18 cellular contexts compared by ENCODE assay signal in genomic region chr17:6508519-6509294, GRCh38. TPM values are rescaled to one million over a fixed set of nuclear protein-coding genes. Genes with fewer than 3 reads are reported as not detected.
DNase-seq lines count a peak whose midpoint lies in the region; ATAC-seq, FAIRE-seq and TF ChIP-seq lines count a peak whose summit lies in the region.
"Had no signal": no experiment of that assay in that cellular context is flagged by ENCODE, and none has a peak within 500 bp of the region (broad histone marks: within the 10 kb centered on the region; RNA-seq: fewer than 3 reads in every experiment).

No MANE protein-coding gene starts in this region.

- H3K9me3 ChIP-seq in BLaER1 (no peaks in the 10 kb centered on the region), H1 (ENCODE audit: insufficient read depth in 2 of 2, low read depth in 1 of 2, low read length in 1 of 2) (no peaks in the 10 kb centered on the region), neural progenitor cell (ENCODE audit: low read depth) (no peaks in the 10 kb centered on the region)
- H3K9me3 ChIP-seq: Caco-2 had no signal

- ATAC-seq in HG02970 (IDR thresholded peaks at IDR 0.05; ENCODE audit: low FRiP score, unreplicated experiment), result no peak
- ATAC-seq: stimulated activated effector memory CD8-positive, alpha-beta T cell treated with anti-CD3 and anti-CD28 coated beads, Interleukin-12 subunit alpha, Interleukin-12 subunit beta, amount 100 ng/mL, for 72 hours had no signal

- H3F3A ChIP-seq in neural progenitor cell (ENCODE audit: low read depth), result no peaks in the 10 kb centered on the region

- CTCF ChIA-PET in H1 (lab: Charles Lee; ENCODE audit: partially characterized antibody), result interaction anchor here (0.8 to 1.6 kb wide), 4 partner anchors 10 to 56 kb away, joined by 3 to 5 read pairs (median 4); no protein-coding TSS in a partner anchor

- no peak overlapping the region for H3K18ac ChIP-seq in H1 (ENCODE audit: extremely low read depth, low read length)

- peak overlapping the region; percentile 42 for H3K4me2 ChIP-seq in BLaER1
- no peak overlapping the region; a peak in 1 of 4 replicates for H3K4me2 ChIP-seq in H1 (ENCODE audit: insufficient read depth in 1 of 2, low read depth in 2 of 2, low read length in 2 of 2)
- H3K4me2 ChIP-seq in neural progenitor cell, result no peak overlapping the region

- 0 out of 2 replicates have a peak overlapping the region, but pooled peaks have one; percentile 65 for H2AK5ac ChIP-seq in H1 (ENCODE audit: low read depth, low read length)

- H3K4ac ChIP-seq in H1 (replicated peaks; ENCODE audit: insufficient read length, low read depth, low read length), result no peak overlapping the region

- TF ChIP-seq CTCF in H1 (IDR thresholded peaks at IDR 0.05; ENCODE audit: control extremely low read depth in 1 of 3, insufficient read depth in 1 of 3, low read depth in 1 of 3, low read length in 3 of 3), result no peak
- TF ChIP-seq CTCF in neural progenitor cell (IDR thresholded peaks at IDR 0.05), result no peak

- H3K27ac Mint-ChIP-seq in neural progenitor cell, result peak overlapping the region; percentile 70
- H3K27ac Mint-ChIP-seq: activated CD4-positive, alpha-beta memory T cell treated with anti-CD3 and anti-CD28 coated beads, Interleukin-2, amount 10 ng/mL, durations not matched to agents 7 days and 5 days; stimulated activated effector memory CD8-positive, alpha-beta T cell treated with anti-CD3 and anti-CD28 coated beads, Interleukin-12 subunit alpha, Interleukin-12 subunit beta, amount 100 ng/mL, for 72 hours had no signal

- H3K27me3 ChIP-seq in BLaER1 (no peaks in the 10 kb centered on the region), H1 (replicated peaks in 1 of 4; ENCODE audit: control insufficient read depth in 3 of 4, extremely low read depth in 1 of 4, insufficient read depth in 3 of 4, low read length in 3 of 4) (no peaks in the 10 kb centered on the region), neural progenitor cell (no peaks in the 10 kb centered on the region)

- H3K27ac ChIP-seq in BLaER1 (no peak overlapping the region), H1 (ENCODE audit: low read depth, low read length) (no peak overlapping the region), neural progenitor cell (no peak overlapping the region)

- H3K9ac ChIP-seq in BLaER1 (no peak overlapping the region), H1 (replicated peaks in 1 of 4; ENCODE audit: extremely low read depth in 1 of 4, low read depth in 3 of 4, low read length in 3 of 4) (no peak overlapping the region), neural progenitor cell (no peak overlapping the region)

- H2AFZ ChIP-seq in H1 (ENCODE audit: low read length), result no peak overlapping the region
- H2AFZ ChIP-seq in neural progenitor cell (replicated peaks), result no peak overlapping the region

- peak; percentile 36 for DNase-seq in NCI-H2227 (lab: John Stamatoyannopoulos, UW; ENCODE audit: unreplicated experiment)
- DNase-seq in H1 (ENCODE audit: low read depth in 1 of 2, low spot score in 2 of 2), result no peak
- no peak for DNase-seq in neural progenitor cell (ENCODE audit: low spot score)
- DNase-seq in HuH-7 (ENCODE audit: low spot score), result no peak
- DNase-seq in putamen (ENCODE audit: low spot score), result no peak
- no peak for DNase-seq in GDM1 (lab: John Stamatoyannopoulos, UW)
- DNase-seq: activated CD4-positive, alpha-beta memory T cell treated with anti-CD3 and anti-CD28 coated beads, Interleukin-2, amount 10 ng/mL, durations not matched to agents 7 days and 5 days; amniotic stem cell; Caco-2; mammary epithelial cell; NCI-H345; small intestine had no signal

- POLR2A ChIA-PET in H1 (lab: Charles Lee; ENCODE audit: partially characterized antibody), result interaction anchor here (1.2 to 1.6 kb wide), 2 partner anchors 53 to 60 kb away, joined by 3 read pairs; no protein-coding TSS in a partner anchor

- no peaks in the 10 kb centered on the region for H3K9me3 Mint-ChIP-seq in neural progenitor cell
- H3K9me3 Mint-ChIP-seq: activated CD4-positive, alpha-beta memory T cell treated with anti-CD3 and anti-CD28 coated beads, Interleukin-2, amount 10 ng/mL, durations not matched to agents 7 days and 5 days; central memory CD8-positive, alpha-beta T cell; stimulated activated effector memory CD8-positive, alpha-beta T cell treated with anti-CD3 and anti-CD28 coated beads, Interleukin-12 subunit alpha, Interleukin-12 subunit beta, amount 100 ng/mL, for 72 hours had no signal

- no peak overlapping the region for H3K23ac ChIP-seq in H1 (ENCODE audit: insufficient read length)

- H3K4me1 Mint-ChIP-seq in neural progenitor cell, result peaks cover 5% of the 10 kb centered on the region
- H3K4me1 Mint-ChIP-seq: activated CD4-positive, alpha-beta memory T cell treated with anti-CD3 and anti-CD28 coated beads, Interleukin-2, amount 10 ng/mL, durations not matched to agents 7 days and 5 days; central memory CD8-positive, alpha-beta T cell; stimulated activated effector memory CD8-positive, alpha-beta T cell treated with anti-CD3 and anti-CD28 coated beads, Interleukin-12 subunit alpha, Interleukin-12 subunit beta, amount 100 ng/mL, for 72 hours had no signal

- no peak overlapping the region for H2BK20ac ChIP-seq in H1 (ENCODE audit: low read length)

- H3K79me1 ChIP-seq in H1 (ENCODE audit: low read depth, low read length), result no peaks in the 10 kb centered on the region

- H3K23me2 ChIP-seq in H1 (ENCODE audit: low read depth, low read length), result no peaks in the 10 kb centered on the region; the same call in 1 of the 2 replicates

- FAIRE-seq in H1 (lab: Jason Lieb, UNC), result no peak
- FAIRE-seq: endometrium, frontal cortex, small intestine had no signal

- no peak for TF ChIP-seq POLR2A in H1 (IDR thresholded peaks at IDR 0.05; ENCODE audit: control extremely low read depth in 1 of 2, low read depth in 2 of 2, low read length in 2 of 2)

- H3K27me3 Mint-ChIP-seq in neural progenitor cell (ENCODE audit: insufficient read depth, low read depth), result no peaks in the 10 kb centered on the region
- H3K27me3 Mint-ChIP-seq: central memory CD8-positive, alpha-beta T cell had no signal

- no peak overlapping the region for H3K14ac ChIP-seq in H1 (ENCODE audit: insufficient read length)

- H2BK12ac ChIP-seq in H1 (ENCODE audit: low read depth, low read length), result peak overlapping the region; percentile 50; the same call in 1 of the 2 replicates

- no peaks in the 10 kb centered on the region for H3K36me3 Mint-ChIP-seq in neural progenitor cell
- H3K36me3 Mint-ChIP-seq: stimulated activated effector memory CD8-positive, alpha-beta T cell treated with anti-CD3 and anti-CD28 coated beads, Interleukin-12 subunit alpha, Interleukin-12 subunit beta, amount 100 ng/mL, for 72 hours had no signal

- H3K36me3 ChIP-seq in BLaER1 (no peaks in the 10 kb centered on the region), H1 (ENCODE audit: control insufficient read depth in 2 of 4, insufficient read depth in 4 of 4, low read length in 3 of 4) (no peaks in the 10 kb centered on the region), neural progenitor cell (no peaks in the 10 kb centered on the region)

- H3K4me3 ChIP-seq in BLaER1 (no peak overlapping the region), H1 (ENCODE audit: extremely low read depth in 1 of 4, insufficient read depth in 2 of 4, low read depth in 3 of 4, low read length in 4 of 4) (no peak overlapping the region), neural progenitor cell (no peak overlapping the region)

- no peak overlapping the region for H2BK5ac ChIP-seq in H1 (ENCODE audit: low read depth, low read length)

- H4K5ac ChIP-seq in H1 (ENCODE audit: insufficient read length, low read depth, low read length), result peak overlapping the region; percentile 19

- no peak overlapping the region for H3K4me3 Mint-ChIP-seq in neural progenitor cell
- H3K4me3 Mint-ChIP-seq: activated CD4-positive, alpha-beta memory T cell treated with anti-CD3 and anti-CD28 coated beads, Interleukin-2, amount 10 ng/mL, durations not matched to agents 7 days and 5 days; central memory CD8-positive, alpha-beta T cell; stimulated activated effector memory CD8-positive, alpha-beta T cell treated with anti-CD3 and anti-CD28 coated beads, Interleukin-12 subunit alpha, Interleukin-12 subunit beta, amount 100 ng/mL, for 72 hours had no signal

- no peak overlapping the region for H2BK120ac ChIP-seq in H1 (replicated peaks; ENCODE audit: low read depth, low read length)

- peak overlapping the region; percentile 18; the same call in 1 of the 2 replicates for H2BK15ac ChIP-seq in H1 (ENCODE audit: low read length)

- H3K56ac ChIP-seq in H1 (replicated peaks; ENCODE audit: insufficient read length, low read depth, low read length), result no peak overlapping the region

- TF ChIP-seq RAD21 in H1 (IDR thresholded peaks at IDR 0.05 in 1 of 2, conservative IDR thresholded peaks at IDR 0.05 in 1 of 2; ENCODE audit: low read depth in 2 of 2, low read length in 2 of 2), result no peak

- no peaks in the 10 kb centered on the region for H3K79me2 ChIP-seq in H1 (ENCODE audit: control insufficient read depth in 1 of 2, insufficient read depth in 2 of 2, low read length in 2 of 2)
- H3K79me2 ChIP-seq in neural progenitor cell (ENCODE audit: low read depth), result no peaks in the 10 kb centered on the region

- H3K4me1 ChIP-seq in BLaER1, result peaks cover 26% of the 10 kb centered on the region
- H3K4me1 ChIP-seq in H1 (replicated peaks in 1 of 4; ENCODE audit: control insufficient read depth in 3 of 4, insufficient read depth in 4 of 4, low read length in 3 of 4), result peaks cover 2 to 13% (median 7%) of the 10 kb centered on the region in 4 experiments; a peak in 4 of 7 replicates
- H3K4me1 ChIP-seq in neural progenitor cell, result peaks cover 24% of the 10 kb centered on the region
- H3K4me1 ChIP-seq: Caco-2 had no signal

- TF ChIP-seq EP300 in H1 (IDR thresholded peaks at IDR 0.05; ENCODE audit: borderline replicate concordance in 1 of 2, low read depth in 2 of 2, low read length in 2 of 2), result no peak

- H4K8ac ChIP-seq in H1 (ENCODE audit: extremely low read depth, insufficient read depth, low read length), result peak overlapping the region; percentile 78

- 86% methylated on average over 17 of the region's 17 CpGs; no CpG with 5 or more reads in 1 of the 2 experiments for WGBS in H1 (ENCODE audit: extremely low coverage in 1 of 2, insufficient coverage in 1 of 2, insufficient read length in 1 of 2, insufficient replicate concordance in 2 of 2, low coverage in 1 of 2, low lambda C conversion rate in 2 of 2, missing lambda C conversion rate in 1 of 2), 2 experiments

- H4K91ac ChIP-seq in H1 (replicated peaks; ENCODE audit: insufficient read length, low read length), result peak overlapping the region; percentile 51

- H4K20me1 ChIP-seq in BLaER1, result no peaks in the 10 kb centered on the region
- H4K20me1 ChIP-seq in H1 (replicated peaks in 1 of 2; ENCODE audit: control insufficient read depth in 1 of 2, insufficient read depth in 2 of 2, low read length in 2 of 2), result no peaks in the 10 kb centered on the region
- H4K20me1 ChIP-seq in neural progenitor cell (ENCODE audit: low read depth), result no peaks in the 10 kb centered on the region

RNA-seq across cellular contexts. Expression of gene PITPNM3, which starts 47.6 kb away (rescaled TPM):
- 1.7 and 2.1 TPM in 2 replicates for total RNA-seq in H1 (2021; fragmentation: NEBNext Ultra II Directional; extraction: Animal tissue kit (Norgen Biotek cat#: 25700))
- polyA plus RNA-seq in H1 (2011; rRNA removed), result 3.1 and 4.8 TPM in 2 replicates
- 3.3 TPM for polyA plus RNA-seq in H1 (2011; cell fraction: cytosol; rRNA removed)
- 7.3 TPM for polyA plus RNA-seq in H1 (2011; cell fraction: nucleus; rRNA removed)
- polyA plus RNA-seq in H1 (2012, experiment 1 of 2), result 1.8 to 2.8 TPM (median 2.2 TPM) in 4 replicates
- polyA plus RNA-seq in H1 (2012, experiment 2 of 2), result 1.2 TPM
- polyA plus RNA-seq in H1 (2013, experiment 1 of 2), result 1.1 TPM
- polyA plus RNA-seq in H1 (2013, experiment 2 of 2), result 0.98 TPM
- 3.1 and 3.5 TPM in 2 replicates for polyA minus RNA-seq in H1 (2011; rRNA and poly(A)+ RNA removed)
- 3.4 TPM for polyA minus RNA-seq in H1 (2011; cell fraction: cytosol; rRNA and poly(A)+ RNA removed)
- 3.5 TPM for polyA minus RNA-seq in H1 (2011; cell fraction: nucleus; rRNA and poly(A)+ RNA removed)
- 2.8 and 5.0 TPM in 2 replicates for total RNA-seq in neural progenitor cell (ENCODE audit: low replicate concordance)
